In genomic region chr3:153338487-153338886, GRCh38 we compare ENCODE assay signal across 18 cellular contexts.
DNase-seq lines count a peak whose midpoint lies in the region; ATAC-seq and TF ChIP-seq lines count a peak whose summit lies in the region.
"Had no signal": no experiment of that assay in that cellular context is flagged by ENCODE, and none has a peak within 500 bp of the region (broad histone marks: within the 10 kb centered on the region; RNA-seq: fewer than 3 reads in every experiment).

No MANE protein-coding gene starts in this region.

- H3K9ac ChIP-seq in fibroblast of lung (ENCODE audit: insufficient read depth, low read length) = no peak overlapping the region
- H3K9ac ChIP-seq: SK-N-SH had no signal

- peaks cover 11% of the 10 kb centered on the region for H3K9me3 Mint-ChIP-seq in nephron
- H3K9me3 Mint-ChIP-seq: neural crest cell had no signal

- H3K27ac ChIP-seq in fibroblast of lung (ENCODE audit: insufficient read depth, low read length) = no peak overlapping the region

- no peaks in the 10 kb centered on the region for H3K9me3 ChIP-seq in fibroblast of lung (ENCODE audit: control insufficient read depth, insufficient read depth, low read depth, low read length)
- H3K9me3 ChIP-seq: SK-N-SH had no signal

- no peaks in the 10 kb centered on the region for H3K36me3 Mint-ChIP-seq in nephron (ENCODE audit: low read depth)
- H3K36me3 Mint-ChIP-seq: IgD-negative memory B cell had no signal

- no peaks in the 10 kb centered on the region for H3K79me2 ChIP-seq in fibroblast of lung (ENCODE audit: control insufficient read depth, insufficient read depth, low read length)

- no peak overlapping the region for H3K4me3 ChIP-seq in fibroblast of lung (replicated peaks in 1 of 4; ENCODE audit: control extremely low read depth in 1 of 4, insufficient read depth in 1 of 4, low read depth in 3 of 4, low read length in 4 of 4)

- no peaks in the 10 kb centered on the region for H3K27me3 Mint-ChIP-seq in nephron (ENCODE audit: low read depth)
- H3K27me3 Mint-ChIP-seq: IgD-negative memory B cell had no signal

- no peaks in the 10 kb centered on the region for H3K4me1 ChIP-seq in fibroblast of lung (ENCODE audit: control insufficient read depth, extremely low read depth, insufficient read depth, low read length)

- no peaks in the 10 kb centered on the region for H4K20me1 ChIP-seq in fibroblast of lung (ENCODE audit: control insufficient read depth, extremely low read depth, insufficient read depth, low read length)

- intact Hi-C loops in left colon (cut with DNase I, micrococcal nuclease) = no loop called here

- H3K36me3 ChIP-seq in fibroblast of lung (ENCODE audit: control insufficient read depth, insufficient read depth, low read length) = no peaks in the 10 kb centered on the region

- DNase-seq in AG08395 (ENCODE audit: low spot score) (peak; percentile 26), SK-MEL-5 (ENCODE audit: low read depth, low spot score) (peak; percentile 79), fibroblast of lung (ENCODE audit: low read depth in 2 of 2) (peak; percentile 67 to 82), DMS153 treated with DMSO at 0.1 percent for 48 hours (lab: John Stamatoyannopoulos, UW; ENCODE audit: unreplicated experiment) (no peak), left colon (no peak)
- DNase-seq: activated gamma-delta T cell; central memory CD4-positive, alpha-beta T cell; DMS79; hippocampal formation; NCI-H1417; NCI-H446; SK-N-SH; substantia nigra had no signal

- peak overlapping the region; percentile 83 to 89 (median 87) for H3K27ac Mint-ChIP-seq in nephron

- no peak overlapping the region for H2AFZ ChIP-seq in fibroblast of lung (ENCODE audit: low read length)

- in situ Hi-C loops in SK-MEL-5 (cut with HindIII; ENCODE audit: low pct_unique_long_range_greater_than_20kb, low sequenced_read_pairs) = no loop called here

- no peak overlapping the region for H3K4me2 ChIP-seq in fibroblast of lung (ENCODE audit: extremely low read depth, insufficient read depth, low read length)
- H3K4me2 ChIP-seq: SK-N-SH had no signal

- ATAC-seq in left colon (no peak), GM21381 (IDR thresholded peaks at IDR 0.05; ENCODE audit: unreplicated experiment) (no peak), HG02840 (IDR thresholded peaks at IDR 0.05; ENCODE audit: low FRiP score, unreplicated experiment) (no peak)

- no peak overlapping the region for H3K4me3 Mint-ChIP-seq in nephron
- H3K4me3 Mint-ChIP-seq: IgD-negative memory B cell, neural crest cell had no signal

- peaks cover 8% of the 10 kb centered on the region for H3K4me1 Mint-ChIP-seq in nephron
- H3K4me1 Mint-ChIP-seq: IgD-negative memory B cell, neural crest cell had no signal

- no peak for TF ChIP-seq CTCF in fibroblast of lung (conservative IDR thresholded peaks at IDR 0.05 in 1 of 2, IDR thresholded peaks at IDR 0.05 in 1 of 2; ENCODE audit: low read depth in 1 of 2, low read length in 2 of 2)
- TF ChIP-seq CTCF in nephron (IDR thresholded peaks at IDR 0.05; ENCODE audit: unreplicated experiment in 3 of 3) = no peak

- no peaks in the 10 kb centered on the region for H3K27me3 ChIP-seq in fibroblast of lung (ENCODE audit: control insufficient read depth, insufficient read depth, low read length)

Comparison
In these comparisons a context has a peak if more than half of its experiments do, and no peak if none do; other contexts are left out.
1. DNase-seq: peak in AG08395 (single experiment), SK-MEL-5 (single experiment) and fibroblast of lung (2 of 2); none in DMS153 treated with DMSO at 0.1 percent for 48 hours (single experiment) and left colon (0 of 2).